23 cellular contexts compared by ENCODE assay signal in genomic region chr14:33901429-33902155, GRCh38. TPM values are rescaled to one million over a fixed set of nuclear protein-coding genes. Genes with fewer than 3 reads are reported as not detected.
"Had no signal": no experiment of that assay in that cellular context is flagged by ENCODE, and none has a peak within 500 bp of the region (broad histone marks: within the 10 kb centered on the region; RNA-seq: fewer than 3 reads in every experiment).

No MANE protein-coding gene starts in this region.

- H3K27me3 ChIP-seq: hepatocyte, ovary, right atrium auricular region, tibial nerve, upper lobe of left lung had no signal

- DNase-seq: islet precursor cell; left ventricle myocardium inferior; mesendoderm; naive B cell; ovary; stimulated activated CD4-positive, alpha-beta T cell treated with anti-CD3 and anti-CD28 coated beads, Interleukin-12 subunit alpha, Interleukin-12 subunit beta, amount 100 ng/mL, for 4 hours; stimulated activated CD4-positive, alpha-beta T cell treated with anti-CD3 and anti-CD28 coated beads, Interleukin-15, amount 100 ng/mL, for 24 hours; stimulated activated CD4-positive, alpha-beta T cell treated with anti-CD3 and anti-CD28 coated beads, Interleukin-2, amount 100 ng/mL, for 24 hours; stimulated activated CD4-positive, alpha-beta T cell treated with anti-CD3 and anti-CD28 coated beads, Interleukin-4, amount 100 ng/mL, for 1 hour; stimulated activated naive CD4-positive, alpha-beta T cell had no signal

- H3K36me3 ChIP-seq: left ventricle myocardium inferior, ovary, right atrium auricular region, tibial nerve, upper lobe of left lung had no signal

- H3K4me3 ChIP-seq: hepatocyte, left ventricle myocardium inferior, lung, ovary, right atrium auricular region, skin epidermis, tibial nerve, upper lobe of left lung had no signal

- H3K27me3 Mint-ChIP-seq: progenitor cell of endocrine pancreas; stimulated activated naive CD8-positive, alpha-beta T cell treated with anti-CD3 and anti-CD28 coated beads, Interleukin-15, Interleukin-2, amounts not matched to agents 100 ng/mL and 50 ng/mL, for 24 hours had no signal

- H3K36me3 Mint-ChIP-seq: mesothelial cell of epicardium; naive B cell; natural killer cell treated with Interleukin-12 subunit alpha and Interleukin-12 subunit beta and Interleukin-15 and Interleukin-18, amount 100 ng/mL, for 72 hours had no signal

- H3K27ac ChIP-seq: hepatocyte, left ventricle myocardium inferior, ovary, right atrium auricular region, skin epidermis, tibial nerve, upper lobe of left lung had no signal

- H3K4me3 Mint-ChIP-seq: mesothelial cell of epicardium; naive B cell; natural killer cell treated with Interleukin-12 subunit alpha and Interleukin-12 subunit beta and Interleukin-15 and Interleukin-18, amount 100 ng/mL, for 72 hours; stimulated activated naive CD8-positive, alpha-beta T cell treated with anti-CD3 and anti-CD28 coated beads, Interleukin-15, Interleukin-2, amounts not matched to agents 100 ng/mL and 50 ng/mL, for 24 hours had no signal

- H3K4me2 ChIP-seq: hepatocyte had no signal

- H3K79me2 ChIP-seq: hepatocyte had no signal

- H3K4me1 ChIP-seq: right atrium auricular region, tibial nerve, upper lobe of left lung had no signal

- H3K27ac Mint-ChIP-seq: mesothelial cell of epicardium; naive B cell; natural killer cell treated with Interleukin-12 subunit alpha and Interleukin-12 subunit beta and Interleukin-15 and Interleukin-18, amount 100 ng/mL, for 72 hours; progenitor cell of endocrine pancreas; stimulated activated naive CD8-positive, alpha-beta T cell treated with anti-CD3 and anti-CD28 coated beads, Interleukin-15, Interleukin-2, amounts not matched to agents 100 ng/mL and 50 ng/mL, for 24 hours had no signal

- H3K9me3 ChIP-seq: left ventricle myocardium inferior, ovary, right atrium auricular region, tibial nerve, upper lobe of left lung had no signal

- H3K4me1 Mint-ChIP-seq: mesothelial cell of epicardium, naive B cell had no signal

- H3K9me3 Mint-ChIP-seq: mesothelial cell of epicardium; stimulated activated naive CD8-positive, alpha-beta T cell treated with anti-CD3 and anti-CD28 coated beads, Interleukin-15, Interleukin-2, amounts not matched to agents 100 ng/mL and 50 ng/mL, for 24 hours had no signal

- FAIRE-seq: urothelium cell line had no signal

- H2AFZ ChIP-seq: hepatocyte had no signal

- ATAC-seq: sciatic nerve had no signal

RNA-seq across cellular contexts. Expression of gene EGLN3, which starts 49.3 kb away (rescaled TPM):
- polyA plus RNA-seq: neural cell had no signal
